ENCODE assay signal across 8 cellular contexts in genomic region chr22:46537221-46537945, GRCh38. TPM values are rescaled to one million over a fixed set of nuclear protein-coding genes. Genes with fewer than 3 reads are reported as not detected.
DNase-seq lines count a peak whose midpoint lies in the region; ATAC-seq and TF ChIP-seq lines count a peak whose summit lies in the region.

Gene CELSR1 (minus strand): TSS chr22:46537620. CDS start chr22:46537170, 450 bp downstream.

- TF ChIP-seq CTCF in OCI-LY1 (IDR thresholded peaks at IDR 0.05; ENCODE audit: low read length): no peak

- H3K4me3 ChIP-seq in OCI-LY1 (ENCODE audit: low read depth, low read length, poor library complexity, severe bottlenecking) (peak within 1 kb of the TSS; percentile 27), mesodermal cell (ENCODE audit: extremely low read depth, insufficient read depth, low read length, poor library complexity, severe bottlenecking) (peak within 1 kb of the TSS; percentile 44)

- no peaks in the 10 kb centered on the region for H3F3A ChIP-seq in OCI-LY1 (ENCODE audit: insufficient read depth, low read length)

- DNase-seq in SIG-M5 treated with dmso at 0.1 percent for 504 hours (lab: John Stamatoyannopoulos, UW; ENCODE audit: unreplicated experiment): peak; percentile 67
- DNase-seq in SIG-M5 (lab: John Stamatoyannopoulos, UW): no peak
- peak; percentile 86 for DNase-seq in ecto neural progenitor cell (ENCODE audit: low spot score)
- DNase-seq in activated CD4-positive, CD25-positive, alpha-beta regulatory T cell (lab: John Stamatoyannopoulos, UW): no peak
- DNase-seq in substantia nigra (lab: John Stamatoyannopoulos, UW): no peak

- H3K36me3 ChIP-seq in OCI-LY1 (ENCODE audit: insufficient read depth, low read length) (no peaks in the 10 kb centered on the region), mesodermal cell (ENCODE audit: control insufficient read depth, insufficient read depth, low read length) (peaks cover 10% of the 10 kb centered on the region)

- no peaks in the 10 kb centered on the region for H3K79me2 ChIP-seq in OCI-LY1 (ENCODE audit: insufficient read depth, low read length)

- H4K20me1 ChIP-seq in OCI-LY1 (ENCODE audit: insufficient read depth, low read length): no peaks in the 10 kb centered on the region

- H2AFZ ChIP-seq in OCI-LY1 (ENCODE audit: low read length): no peak within 1 kb of the TSS

- peaks cover 14% of the 10 kb centered on the region; the same call in 1 of the 2 replicates for H3K27me3 ChIP-seq in OCI-LY1 (ENCODE audit: insufficient read depth, low read length)

- H3K4me2 ChIP-seq in OCI-LY1 (ENCODE audit: low read length): no peak within 1 kb of the TSS

- H3K9me2 ChIP-seq in OCI-LY1 (ENCODE audit: low read depth, low read length): no peaks in the 10 kb centered on the region

- ATAC-seq in GM21786 (IDR thresholded peaks at IDR 0.05; ENCODE audit: unreplicated experiment): no peak

- 0% methylated on average over 53 to 57 of the region's 102 CpGs for WGBS in mesodermal cell (ENCODE audit: insufficient coverage in 2 of 2), 2 experiments

- H3K27ac ChIP-seq in OCI-LY1 (ENCODE audit: low read depth, low read length, poor library complexity, severe bottlenecking) (no peak within 1 kb of the TSS), mesodermal cell (ENCODE audit: low read depth, low read length, severe bottlenecking) (no peak within 1 kb of the TSS), substantia nigra (ENCODE audit: low read depth, low read length, poor library complexity, severe bottlenecking) (no peak within 1 kb of the TSS)

- no peak within 1 kb of the TSS for H3K9ac ChIP-seq in OCI-LY1 (ENCODE audit: low read length)

- H3K9me3 ChIP-seq in OCI-LY1 (ENCODE audit: low read length) (no peaks in the 10 kb centered on the region), mesodermal cell (ENCODE audit: control insufficient read depth, low read length) (peaks cover 23% of the 10 kb centered on the region)

- H3K4me1 ChIP-seq in OCI-LY1 (ENCODE audit: insufficient read depth, low read length, severe bottlenecking) (no peaks in the 10 kb centered on the region), mesodermal cell (ENCODE audit: control insufficient read depth, insufficient read depth, low read length, poor library complexity, severe bottlenecking) (peaks cover 14% of the 10 kb centered on the region)

RNA-seq across cellular contexts. Expression of gene CELSR1, which starts in this region (rescaled TPM):
- 6.8 TPM for polyA plus RNA-seq in mesodermal cell (2013, experiment 1 of 2)
- 5.1 TPM for polyA plus RNA-seq in mesodermal cell (2013, experiment 2 of 2)

Comparison
In these comparisons a context has a peak if more than half of its experiments do, and no peak if none do; other contexts are left out.
1. DNase-seq: peak in SIG-M5 treated with dmso at 0.1 percent for 504 hours (single experiment) and ecto neural progenitor cell (single experiment); none in SIG-M5 (single experiment), activated CD4-positive, CD25-positive, alpha-beta regulatory T cell (0 of 4) and substantia nigra (0 of 49).